In the genomic region with DNA sequence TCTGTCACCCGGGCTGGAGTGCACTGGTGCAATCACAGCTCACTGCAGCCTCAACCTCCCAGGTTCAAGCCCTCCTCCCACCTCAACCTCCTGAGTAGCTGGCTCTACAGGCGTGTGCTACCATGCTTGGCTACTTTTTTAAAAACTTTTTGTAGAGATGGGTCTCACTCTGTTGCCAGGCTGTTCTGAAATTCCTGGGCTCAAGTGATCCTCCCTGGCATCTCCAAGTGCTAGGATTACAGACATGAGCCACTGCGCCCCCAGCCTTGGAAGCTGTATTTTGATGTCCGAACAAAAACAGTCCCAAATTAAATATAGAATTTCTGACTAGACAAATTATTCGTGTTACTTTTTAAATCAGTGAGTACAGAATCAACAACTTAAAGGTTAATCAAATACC, we compare ENCODE assay signal across 15 cellular contexts.
DNase-seq lines count a peak whose midpoint lies in the region; ATAC-seq and TF ChIP-seq lines count a peak whose summit lies in the region.
"Had no signal": no experiment of that assay in that cellular context is flagged by ENCODE, and none has a peak within 500 bp of the region (broad histone marks: within the 10 kb centered on the region; RNA-seq: fewer than 3 reads in every experiment).

No MANE protein-coding gene starts in this region.

- POLR2A ChIA-PET in Panc1 (lab: Charles Lee): no interaction called here
- POLR2A ChIA-PET in OCI-LY7 (lab: Charles Lee): no interaction called here

- TF ChIP-seq CTCF in Panc1 (IDR thresholded peaks at IDR 0.05) (no peak), neural crest cell (conservative IDR thresholded peaks at IDR 0.05) (no peak), thyroid gland (IDR thresholded peaks at IDR 0.05) (no peak), OCI-LY7 (conservative IDR thresholded peaks at IDR 0.05; ENCODE audit: low read length) (no peak)

- H3K9me3 Mint-ChIP-seq in neural crest cell: no peaks in the 10 kb centered on the region
- H3K9me3 Mint-ChIP-seq: CD4-positive, alpha-beta memory T cell had no signal

- peak overlapping the region; percentile 13 for H3K27ac Mint-ChIP-seq in neural crest cell (ENCODE audit: unreplicated experiment)
- H3K27ac Mint-ChIP-seq: CD4-positive, alpha-beta memory T cell had no signal

- H3K9me2 ChIP-seq in OCI-LY7 (ENCODE audit: insufficient read depth, low read length): no peaks in the 10 kb centered on the region

- peaks cover 50% of the 10 kb centered on the region for H3K4me1 Mint-ChIP-seq in neural crest cell

- TF ChIP-seq POLR2A in thyroid gland (IDR thresholded peaks at IDR 0.05): no peak

- peaks cover 29% of the 10 kb centered on the region for H3K36me3 ChIP-seq in BLaER1
- no peaks in the 10 kb centered on the region for H3K36me3 ChIP-seq in Panc1 (ENCODE audit: control insufficient read depth, insufficient read depth, low read length)
- H3K36me3 ChIP-seq in thyroid gland: no peaks in the 10 kb centered on the region
- peaks cover 5% of the 10 kb centered on the region; the same call in 1 of the 2 replicates for H3K36me3 ChIP-seq in OCI-LY7 (ENCODE audit: insufficient read depth, low read length)
- H3K36me3 ChIP-seq: HAP-1 had no signal

- CTCF ChIA-PET in Panc1 (lab: Charles Lee): interaction anchor here (2.0 kb wide), 1 partner anchor 312 kb away, joined by 16 read pairs; no protein-coding TSS in a partner anchor
- CTCF ChIA-PET in OCI-LY7 (lab: Charles Lee; ENCODE audit: unreplicated experiment): no interaction called here

- H4K20me1 ChIP-seq in BLaER1: peaks cover 79% of the 10 kb centered on the region
- H4K20me1 ChIP-seq in OCI-LY7 (ENCODE audit: insufficient read depth, low read length): 0 out of 2 replicates have a peak, but pooled peaks cover 9% of the 10 kb centered on the region

- in situ Hi-C loops in Panc1 (cut with HindIII; ENCODE audit: low pct_unique_long_range_greater_than_20kb, low sequenced_read_pairs): no loop called here

- H3K27me3 ChIP-seq in BLaER1 (no peaks in the 10 kb centered on the region), Panc1 (ENCODE audit: control insufficient read depth, insufficient read depth, low read length) (no peaks in the 10 kb centered on the region), thyroid gland (no peaks in the 10 kb centered on the region)

- peak overlapping the region; percentile 2; the same call in 1 of the 2 replicates for H3K9ac ChIP-seq in BLaER1

- H3K4me3 ChIP-seq in BLaER1: no peak overlapping the region
- H3K4me3 ChIP-seq in Panc1 (ENCODE audit: low read depth in 2 of 2, low read length in 2 of 2): no peak overlapping the region
- no peak overlapping the region for H3K4me3 ChIP-seq in thyroid gland (replicated peaks in 1 of 3)
- H3K4me3 ChIP-seq in OCI-LY7 (ENCODE audit: low read depth, low read length, poor library complexity, severe bottlenecking): no peak overlapping the region
- H3K4me3 ChIP-seq: HAP-1 had no signal

- BruUV-seq in Panc1 (replicated peaks; lab: Mats Ljungman, UMichigan) (TSS peak; percentile 52), OCI-LY7 (replicated peaks; lab: Mats Ljungman, UMichigan) (no TSS peak)

- H3K79me2 ChIP-seq in OCI-LY7 (ENCODE audit: insufficient read depth, low read depth, low read length): 0 out of 2 replicates have a peak, but pooled peaks cover 7% of the 10 kb centered on the region

- ATAC-seq in Panc1 (no peak), sciatic nerve (no peak)
- ATAC-seq: HepG2 had no signal

- WGBS in thyroid gland, 2 donors: 31 to 33% methylated on average over 5 of the region's 5 CpGs

- H3K4me1 ChIP-seq in BLaER1 (peaks cover 24% of the 10 kb centered on the region), Panc1 (ENCODE audit: control insufficient read depth, insufficient read depth, low read length) (0 out of 2 replicates have a peak, but pooled peaks cover 8% of the 10 kb centered on the region), thyroid gland (peaks cover 33 to 36% of the 10 kb centered on the region in 2 donors), OCI-LY7 (ENCODE audit: insufficient read depth, low read length, poor library complexity, severe bottlenecking) (no peaks in the 10 kb centered on the region)

- H3K4me2 ChIP-seq in BLaER1 (no peak overlapping the region), OCI-LY7 (ENCODE audit: low read length) (no peak overlapping the region)

- no peak overlapping the region for H3K4me3 Mint-ChIP-seq in neural crest cell
- H3K4me3 Mint-ChIP-seq: CD4-positive, alpha-beta memory T cell had no signal

- DNase-seq in Panc1 (ENCODE audit: low read depth, low spot score): no peak
- DNase-seq in neural crest cell (ENCODE audit: low read depth, low spot score): no peak
- peak; percentile 69 to 71 for DNase-seq in thyroid gland
- no peak for DNase-seq in sciatic nerve (ENCODE audit: low spot score)
- no peak for DNase-seq in OCI-LY7 (ENCODE audit: low spot score)
- DNase-seq in iPS-NIHi7 (ENCODE audit: extremely low spot score): no peak
- DNase-seq: 8988T; C1 segment of cervical spinal cord; CD4-positive, alpha-beta memory T cell; DMS153; DMS79 treated with DMSO at 0.1 percent for 48 hours; GDM1 had no signal

- peaks cover 3% of the 10 kb centered on the region for H3K36me3 Mint-ChIP-seq in neural crest cell (ENCODE audit: low read depth)
- H3K36me3 Mint-ChIP-seq: CD4-positive, alpha-beta memory T cell had no signal

- H3K9me3 ChIP-seq in BLaER1 (no peaks in the 10 kb centered on the region), Panc1 (ENCODE audit: control insufficient read depth, insufficient read depth, low read depth, low read length) (no peaks in the 10 kb centered on the region), thyroid gland (no peaks in the 10 kb centered on the region), OCI-LY7 (ENCODE audit: low read length) (no peaks in the 10 kb centered on the region)
- H3K9me3 ChIP-seq: HAP-1 had no signal

- no peaks in the 10 kb centered on the region for H3K27me3 Mint-ChIP-seq in neural crest cell (ENCODE audit: low read depth)

- no peak overlapping the region for H2AFZ ChIP-seq in OCI-LY7 (ENCODE audit: low read length)

- H3K27ac ChIP-seq in BLaER1 (no peak overlapping the region), Panc1 (ENCODE audit: low read length) (no peak overlapping the region), thyroid gland (peak overlapping the region in 2 of 3 donors; percentile 54 to 62), OCI-LY7 (ENCODE audit: low read depth, low read length, poor library complexity, severe bottlenecking) (no peak overlapping the region)

- intact Hi-C loops in Panc1 (cut with micrococcal nuclease; ENCODE audit: unreplicated experiment): loop anchor here (5.0 kb wide), 1 partner anchor 95 kb away; no protein-coding TSS in a partner anchor
- intact Hi-C loops in thyroid gland (cut with DNase I): loop anchor here (2.0 to 5.0 kb wide), 2 partner anchors 287 to 315 kb away; no protein-coding TSS in a partner anchor
- intact Hi-C loops in sciatic nerve (cut with DNase I): loop anchor here (10.0 kb wide), 1 partner anchor 287 kb away; no protein-coding TSS in a partner anchor
- intact Hi-C loops in OCI-LY7 (cut with micrococcal nuclease; ENCODE audit: unreplicated experiment): loop anchor here (5.0 kb wide), 2 partner anchors 225 to 290 kb away; no protein-coding TSS in a partner anchor

Comparison
In these comparisons a context has a peak if more than half of its experiments do, and no peak if none do; other contexts are left out.
1. H3K27ac ChIP-seq: peak in thyroid gland (2 of 3); none in BLaER1 (single experiment), Panc1 (single experiment) and OCI-LY7 (single experiment).
2. DNase-seq: peak in thyroid gland (2 of 2); none in Panc1 (single experiment), neural crest cell (single experiment), sciatic nerve (single experiment), OCI-LY7 (single experiment) and iPS-NIHi7 (single experiment).